In the genomic region with DNA sequence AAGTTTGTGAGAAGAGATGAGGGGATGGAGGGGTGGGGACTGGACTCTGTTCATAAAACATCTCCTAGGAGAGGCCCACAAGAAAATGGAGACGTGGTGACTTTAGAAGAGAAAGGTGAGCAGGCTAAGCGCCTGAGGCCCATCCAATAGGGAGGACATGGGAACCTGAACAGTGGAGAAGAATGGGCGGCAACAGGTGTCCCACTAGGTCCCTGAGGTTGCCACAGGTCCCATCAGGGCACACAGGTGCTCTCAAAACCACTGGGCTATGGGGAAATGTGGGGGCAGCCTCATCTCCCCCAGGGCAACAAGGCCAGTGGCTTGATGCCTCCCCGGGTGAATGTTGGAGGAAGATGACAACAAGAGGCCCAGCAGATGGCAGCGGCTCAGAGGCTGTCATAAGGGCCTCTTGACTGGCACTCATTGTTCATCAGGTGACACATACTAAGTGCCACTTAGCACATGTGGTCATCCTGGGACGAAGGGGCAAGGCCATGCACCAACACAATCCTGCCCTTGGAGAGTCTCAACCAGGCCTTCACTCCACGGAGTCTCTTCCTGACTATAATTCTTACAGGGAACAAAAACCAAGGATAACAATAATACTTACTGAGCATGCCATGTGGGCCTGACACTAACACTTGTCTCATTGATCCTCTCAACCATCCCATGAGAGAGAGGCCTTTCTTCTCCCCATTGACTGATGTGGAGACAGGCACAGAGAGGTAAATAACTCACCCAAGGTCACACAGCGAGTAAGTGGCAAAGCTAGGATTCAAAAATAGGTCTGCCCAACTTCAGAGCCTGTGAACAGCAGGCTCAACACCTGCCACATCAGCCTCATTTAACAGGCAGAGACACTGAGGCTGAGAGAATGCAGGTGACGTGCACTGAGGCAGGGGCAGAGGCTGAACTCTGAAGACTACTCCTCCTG, we compare ENCODE assay signal across 9 cellular contexts. TPM values are rescaled to one million over a fixed set of nuclear protein-coding genes. Genes with fewer than 3 reads are reported as not detected.
A peak's percentile ranks its signal among the peaks of the same experiment; 100 is the strongest.
DNase-seq lines count a peak whose midpoint lies in the region; ATAC-seq and TF ChIP-seq lines count a peak whose summit lies in the region.
"Had no signal": no experiment of that assay in that cellular context is flagged by ENCODE, and none has a peak within 500 bp of the region (broad histone marks: within the 10 kb centered on the region; RNA-seq: fewer than 3 reads in every experiment).

No MANE protein-coding gene starts in this region.

- H3K27ac ChIP-seq in caudate nucleus (ENCODE audit: low read depth, low read length), result peak overlapping the region; percentile 90
- no peak overlapping the region for H3K27ac ChIP-seq in naive thymus-derived CD4-positive, alpha-beta T cell (ENCODE audit: low read depth, low read length)
- H3K27ac ChIP-seq: KMS-11 had no signal

- H3K36me3 ChIP-seq in naive thymus-derived CD4-positive, alpha-beta T cell (ENCODE audit: control insufficient read depth in 2 of 3, insufficient read depth in 3 of 3, low read length in 3 of 3), result no peaks in the 10 kb centered on the region

- no peaks in the 10 kb centered on the region for H3K4me1 ChIP-seq in naive thymus-derived CD4-positive, alpha-beta T cell (ENCODE audit: control insufficient read depth in 2 of 2, insufficient read depth in 2 of 2, low read length in 2 of 2)

- CTCF ChIA-PET in naive thymus-derived CD4-positive, alpha-beta T cell (lab: Charles Lee), result interaction anchor here (1.4 to 4.4 kb wide), 2 partner anchors 82 to 197 kb away, joined by 5 to 22 read pairs; no protein-coding TSS in a partner anchor

- no peak overlapping the region for H3K4me3 ChIP-seq in naive thymus-derived CD4-positive, alpha-beta T cell (ENCODE audit: low read length)

- no peaks in the 10 kb centered on the region for H3K36me3 Mint-ChIP-seq in naive thymus-derived CD4-positive, alpha-beta T cell

- 0 out of 3 replicates have a peak, but pooled peaks have one; percentile 28 for TF ChIP-seq CTCF in GM12872 (IDR thresholded peaks at IDR 0.05; ENCODE audit: insufficient read depth, low read depth, low read length)

- no peak overlapping the region for H3K4me3 Mint-ChIP-seq in naive thymus-derived CD4-positive, alpha-beta T cell

- H3K4me1 Mint-ChIP-seq in naive thymus-derived CD4-positive, alpha-beta T cell, result peaks cover 0 to 3% (median 0%) of the 10 kb centered on the region in 7 donors

- no peaks in the 10 kb centered on the region for H3K9me3 ChIP-seq in naive thymus-derived CD4-positive, alpha-beta T cell (ENCODE audit: control insufficient read depth in 2 of 3, low read length in 3 of 3)

- peak; percentile 68 for ATAC-seq in naive thymus-derived CD4-positive, alpha-beta T cell
- ATAC-seq in GM21825 (IDR thresholded peaks at IDR 0.05; ENCODE audit: unreplicated experiment) (no peak), HG02571 (IDR thresholded peaks at IDR 0.05; ENCODE audit: unreplicated experiment) (no peak)

- no peaks in the 10 kb centered on the region for H3K9me3 Mint-ChIP-seq in naive thymus-derived CD4-positive, alpha-beta T cell

- peak overlapping the region in 1 of 9 donors; percentile 31 for H3K27ac Mint-ChIP-seq in naive thymus-derived CD4-positive, alpha-beta T cell

- H3K27me3 ChIP-seq in naive thymus-derived CD4-positive, alpha-beta T cell (ENCODE audit: control insufficient read depth in 2 of 2, insufficient read depth in 2 of 2, low read length in 2 of 2), result no peaks in the 10 kb centered on the region

- POLR2A ChIA-PET in naive thymus-derived CD4-positive, alpha-beta T cell (lab: Charles Lee), result interaction anchor here (1.3 kb wide), 1 partner anchor 82 kb away, joined by 3 read pairs; no protein-coding TSS in a partner anchor

- peaks cover 0 to 25% (median 0%) of the 10 kb centered on the region in 5 donors for H3K27me3 Mint-ChIP-seq in naive thymus-derived CD4-positive, alpha-beta T cell

- intact Hi-C loops in naive thymus-derived CD4-positive, alpha-beta T cell (cut with micrococcal nuclease), result loop anchor here in 1 of 2 donors (1.0 to 5.0 kb wide), 5 partner anchors 29 to 255 kb away; no protein-coding TSS in a partner anchor

- DNase-seq in NCI-H345 (lab: John Stamatoyannopoulos, UW), result peak; percentile 75
- peak in 39 of 61 donors; percentile 13 to 70 (median 42) for DNase-seq in caudate nucleus (lab: John Stamatoyannopoulos, UW)
- DNase-seq in naive thymus-derived CD4-positive, alpha-beta T cell, result peak in 5 of 9 donors; percentile 8 to 45 (median 33)
- DNase-seq in OCI-M2 (lab: John Stamatoyannopoulos, UW; ENCODE audit: unreplicated experiment), result no peak
- DNase-seq in cerebellum (ENCODE audit: low spot score), result no peak

RNA-seq across cellular contexts. Expression of a gene that starts 38.0 kb away (rescaled TPM):
- total RNA-seq in naive thymus-derived CD4-positive, alpha-beta T cell, result 1 to 10 TPM in 3 of 5 experiments, under 1 TPM in 2; 0.10 to 7.7 (median 1.0) TPM
- polyA plus RNA-seq in naive thymus-derived CD4-positive, alpha-beta T cell, result not detected
- total RNA-seq in cerebellum, result 13.3 TPM

Comparison
In these comparisons a context has a peak if more than half of its experiments do, and no peak if none do; other contexts are left out.
1. DNase-seq: peak in NCI-H345 (single experiment), caudate nucleus (39 of 61) and naive thymus-derived CD4-positive, alpha-beta T cell (5 of 9); none in OCI-M2 (single experiment) and cerebellum (single experiment).